8 cellular contexts compared by ENCODE assay signal in genomic region chrX:53481093-53481492, GRCh38. TPM values are rescaled to one million over a fixed set of nuclear protein-coding genes. Genes with fewer than 3 reads are reported as not detected.
DNase-seq lines count a peak whose midpoint lies in the region; ATAC-seq and TF ChIP-seq lines count a peak whose summit lies in the region.

No MANE protein-coding gene starts in this region.

- POLR2A ChIA-PET in AG04449 (lab: Yijun Ruan, JAX): no interaction called here

- no peak for ATAC-seq in Right ventricle myocardium superior (ENCODE audit: poor library complexity)

- CTCF ChIA-PET in AG04449 (lab: Yijun Ruan, JAX): interaction anchor here (0.6 to 6.4 kb wide), 16 partner anchors 9 to 232 kb away, joined by 4 to 43 read pairs (median 6); no protein-coding TSS in a partner anchor

- TF ChIP-seq CTCF in AG04449 (IDR thresholded peaks at IDR 0.05; ENCODE audit: insufficient read depth, low read length, missing control alignments): peak; percentile 22
- peak; percentile 47 for TF ChIP-seq CTCF in epithelial cell of esophagus (IDR thresholded peaks at IDR 0.05; ENCODE audit: insufficient read depth, low read depth, low read length, missing control alignments)
- TF ChIP-seq CTCF in GM13976 (IDR thresholded peaks at IDR 0.05; ENCODE audit: borderline replicate concordance, control extremely low read depth, extremely low read depth, insufficient read depth, missing control alignments): no peak

- H3K4me3 ChIP-seq in AG04449 (ENCODE audit: low read depth, low read length): no peak overlapping the region
- H3K4me3 ChIP-seq in epithelial cell of esophagus (ENCODE audit: low read length): no peak overlapping the region

- in situ Hi-C loops in GM13976 (cut with MboI; ENCODE audit: low sequenced_read_pairs, unreplicated experiment): no loop called here

- DNase-seq in AG04449 (ENCODE audit: low read depth, low spot score) (no peak), EL (peak; percentile 8), OCI-M1 (lab: John Stamatoyannopoulos, UW) (peak; percentile 40), epithelial cell of esophagus (ENCODE audit: low read depth) (peak; percentile 37), NCI-H345 treated with DMSO at 0.1 percent for 48 hours (lab: John Stamatoyannopoulos, UW; ENCODE audit: unreplicated experiment) (no peak), Right ventricle myocardium superior (no peak), GM13976 (ENCODE audit: low spot score) (no peak)
- DNase-seq in stimulated activated naive CD4-positive, alpha-beta T cell treated with Interleukin-2 at 50 U/mL for 16 hours (lab: John Stamatoyannopoulos, UW): no peak

- intact Hi-C loops in Right ventricle myocardium superior (cut with DNase I): no loop called here

RNA-seq across cellular contexts. Expression of gene HSD17B10, which starts 46.9 kb away (rescaled TPM):
- total RNA-seq in Right ventricle myocardium superior: 113 TPM

RNA-seq across cellular contexts. Expression of gene RIBC1, which starts 58.4 kb away (rescaled TPM):
- total RNA-seq in Right ventricle myocardium superior: 0.38 TPM

RNA-seq across cellular contexts. Expression of gene SMC1A, which starts 58.6 kb away (rescaled TPM):
- 36.6 TPM for total RNA-seq in Right ventricle myocardium superior

Comparison
In these comparisons a context has a peak if more than half of its experiments do, and no peak if none do; other contexts are left out.
1. DNase-seq: peak in EL (single experiment), OCI-M1 (single experiment) and epithelial cell of esophagus (single experiment); none in AG04449 (single experiment), NCI-H345 treated with DMSO at 0.1 percent for 48 hours (single experiment), Right ventricle myocardium superior (single experiment), stimulated activated naive CD4-positive, alpha-beta T cell treated with Interleukin-2 at 50 U/mL for 16 hours (single experiment) and GM13976 (single experiment).